12 cellular contexts compared by ENCODE assay signal in the genomic region with DNA sequence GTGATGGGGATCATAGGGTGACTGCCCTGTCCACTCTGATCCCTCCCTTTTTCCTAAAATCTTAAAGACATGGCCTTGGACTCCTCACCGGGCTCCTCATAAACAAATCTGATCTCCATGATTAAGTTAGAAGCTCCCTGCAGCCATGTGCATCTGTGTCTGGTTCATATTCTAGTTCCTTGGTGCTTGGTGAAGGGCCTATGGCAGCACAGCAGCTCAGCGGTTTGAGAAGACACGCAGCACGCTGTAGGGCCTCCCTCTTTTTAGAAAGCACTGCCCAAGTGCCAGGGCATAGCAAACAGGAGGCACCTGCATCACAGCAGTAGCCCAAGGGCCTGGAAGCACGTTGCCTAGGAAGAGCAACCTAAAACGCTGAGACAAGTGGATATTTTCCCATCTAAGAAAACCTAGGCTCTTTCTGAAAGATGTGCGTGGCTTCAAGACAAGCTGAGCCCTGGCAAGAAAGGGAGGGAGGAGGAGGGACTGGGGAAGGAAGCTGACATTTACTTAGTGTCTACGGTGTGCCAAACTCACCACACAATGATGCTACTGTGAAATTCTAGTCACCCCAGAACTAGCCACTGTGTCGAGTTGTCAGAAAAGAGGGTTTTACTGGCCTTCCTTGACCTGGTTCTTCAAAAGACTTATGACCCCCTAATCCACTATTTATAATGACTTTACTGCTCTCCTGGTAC. TPM values are rescaled to one million over a fixed set of nuclear protein-coding genes. Genes with fewer than 3 reads are reported as not detected.
DNase-seq lines count a peak whose midpoint lies in the region; ATAC-seq and TF ChIP-seq lines count a peak whose summit lies in the region.
"Had no signal": no experiment of that assay in that cellular context is flagged by ENCODE, and none has a peak within 500 bp of the region (broad histone marks: within the 10 kb centered on the region; RNA-seq: fewer than 3 reads in every experiment).

No MANE protein-coding gene starts in this region.

- intact Hi-C loops in activated T-helper 2 cell treated with anti-CD3 and anti-CD28 coated beads, Interferon-gamma antibody, Interleukin-2, Interleukin-4, amounts not matched to agents 10 μg/mL and 5 μg/mL and 100 μg/mL, durations not matched to agents 14 hours and 24 hours and 36 hours (cut with micrococcal nuclease) = loop anchor here (5.0 kb wide), 1 partner anchor 44 kb away; no protein-coding TSS in a partner anchor
- intact Hi-C loops in spleen (cut with DNase I; ENCODE audit: low total_unique reads) = no loop called here

- ATAC-seq in HG02798 (IDR thresholded peaks at IDR 0.05; ENCODE audit: poor library complexity, unreplicated experiment) = peak; percentile 41
- ATAC-seq in HG03354 (IDR thresholded peaks at IDR 0.05; ENCODE audit: poor library complexity, severe bottlenecking, unreplicated experiment) = no peak

- no peak overlapping the region for H3K4me3 Mint-ChIP-seq in T-helper 1 cell treated with Interleukin-12 subunit alpha and Interleukin-12 subunit beta and Interleukin-4 antibody, amounts not matched to agents 30 μg/mL and 1 μg/mL, for 36 hours
- H3K4me3 Mint-ChIP-seq in activated T-helper 2 cell treated with anti-CD3 and anti-CD28 coated beads, Interferon-gamma antibody, Interleukin-2, Interleukin-4, amounts not matched to agents 10 μg/mL and 5 μg/mL and 100 μg/mL, durations not matched to agents 14 hours and 24 hours and 36 hours (ENCODE audit: low read depth) = no peak overlapping the region
- H3K4me3 Mint-ChIP-seq in endothelial cell (ENCODE audit: unreplicated experiment) = no peak overlapping the region

- peaks cover 25 to 71% (median 49%) of the 10 kb centered on the region in 6 donors for H3K4me1 ChIP-seq in spleen

- peaks cover 25% of the 10 kb centered on the region for H3K4me1 Mint-ChIP-seq in T-helper 1 cell treated with Interleukin-12 subunit alpha and Interleukin-12 subunit beta and Interleukin-4 antibody, amounts not matched to agents 30 μg/mL and 1 μg/mL, for 36 hours (ENCODE audit: low read depth)
- H3K4me1 Mint-ChIP-seq in activated T-helper 2 cell treated with anti-CD3 and anti-CD28 coated beads, Interferon-gamma antibody, Interleukin-2, Interleukin-4, amounts not matched to agents 10 μg/mL and 5 μg/mL and 100 μg/mL, durations not matched to agents 14 hours and 24 hours and 36 hours (ENCODE audit: low read depth) = peaks cover 28% of the 10 kb centered on the region
- H3K4me1 Mint-ChIP-seq in endothelial cell (ENCODE audit: unreplicated experiment) = peaks cover 5% of the 10 kb centered on the region

- 59 to 64% (median 60%) methylated on average over 7 to 9 of the region's 9 CpGs for WGBS in spleen, 5 donors

- H3K36me3 Mint-ChIP-seq in T-helper 1 cell treated with Interleukin-12 subunit alpha and Interleukin-12 subunit beta and Interleukin-4 antibody, amounts not matched to agents 30 μg/mL and 1 μg/mL, for 36 hours (ENCODE audit: low read depth) = peaks cover 10% of the 10 kb centered on the region
- H3K36me3 Mint-ChIP-seq in activated T-helper 2 cell treated with anti-CD3 and anti-CD28 coated beads, Interferon-gamma antibody, Interleukin-2, Interleukin-4, amounts not matched to agents 10 μg/mL and 5 μg/mL and 100 μg/mL, durations not matched to agents 14 hours and 24 hours and 36 hours (ENCODE audit: low read depth) = peaks cover 13% of the 10 kb centered on the region
- peaks cover 5% of the 10 kb centered on the region for H3K36me3 Mint-ChIP-seq in endothelial cell (ENCODE audit: low read depth, unreplicated experiment)

- peak overlapping the region in 6 of 8 donors; percentile 10 to 57 (median 34) for H3K27ac ChIP-seq in spleen
- H3K27ac ChIP-seq: upper lobe of right lung had no signal

- TF ChIP-seq CTCF in spleen (IDR thresholded peaks at IDR 0.05 in 8 of 11, conservative IDR thresholded peaks at IDR 0.05 in 3 of 11) = no peak
- no peak for TF ChIP-seq CTCF in endothelial cell (IDR thresholded peaks at IDR 0.05; ENCODE audit: unreplicated experiment)

- TF ChIP-seq POLR2A in spleen (IDR thresholded peaks at IDR 0.05) = no peak

- H3K36me3 ChIP-seq in spleen = peaks cover 6 to 62% (median 18%) of the 10 kb centered on the region in 6 donors

- DNase-seq in T-helper 1 cell = no peak
- no peak for DNase-seq in activated T-helper 2 cell treated with anti-CD3 and anti-CD28 coated beads, Interferon-gamma antibody, Interleukin-2, Interleukin-4, amounts not matched to agents 10 μg/mL and 5 μg/mL and 100 μg/mL, durations not matched to agents 14 hours and 24 hours and 36 hours (ENCODE audit: low spot score)
- DNase-seq in spleen = no peak
- DNase-seq in NCI-H2107 (lab: John Stamatoyannopoulos, UW) = no peak
- DNase-seq in endothelial cell (ENCODE audit: low spot score) = no peak
- DNase-seq: ACHN; activated CD4-positive, alpha-beta T cell treated with anti-CD3 and anti-CD28 coated beads, Interleukin-2, amount 50 U/mL, for 4 hours; NCI-H526; upper lobe of right lung had no signal

- peak overlapping the region; percentile 69 for H3K27ac Mint-ChIP-seq in T-helper 1 cell treated with Interleukin-12 subunit alpha and Interleukin-12 subunit beta and Interleukin-4 antibody, amounts not matched to agents 30 μg/mL and 1 μg/mL, for 36 hours
- H3K27ac Mint-ChIP-seq in activated T-helper 2 cell treated with anti-CD3 and anti-CD28 coated beads, Interferon-gamma antibody, Interleukin-2, Interleukin-4, amounts not matched to agents 10 μg/mL and 5 μg/mL and 100 μg/mL, durations not matched to agents 14 hours and 24 hours and 36 hours = peak overlapping the region; percentile 67
- no peak overlapping the region for H3K27ac Mint-ChIP-seq in endothelial cell (ENCODE audit: unreplicated experiment)

- H3K9me3 Mint-ChIP-seq in T-helper 1 cell treated with Interleukin-12 subunit alpha and Interleukin-12 subunit beta and Interleukin-4 antibody, amounts not matched to agents 30 μg/mL and 1 μg/mL, for 36 hours = no peaks in the 10 kb centered on the region
- no peaks in the 10 kb centered on the region for H3K9me3 Mint-ChIP-seq in activated T-helper 2 cell treated with anti-CD3 and anti-CD28 coated beads, Interferon-gamma antibody, Interleukin-2, Interleukin-4, amounts not matched to agents 10 μg/mL and 5 μg/mL and 100 μg/mL, durations not matched to agents 14 hours and 24 hours and 36 hours
- no peaks in the 10 kb centered on the region for H3K9me3 Mint-ChIP-seq in endothelial cell (ENCODE audit: unreplicated experiment)

- H3K27me3 ChIP-seq in spleen (replicated peaks in 1 of 7) = no peaks in the 10 kb centered on the region
- H3K27me3 ChIP-seq: upper lobe of right lung had no signal

- no peaks in the 10 kb centered on the region for H3K9me3 ChIP-seq in spleen
- H3K9me3 ChIP-seq: upper lobe of right lung had no signal

- H3K27me3 Mint-ChIP-seq in T-helper 1 cell treated with Interleukin-12 subunit alpha and Interleukin-12 subunit beta and Interleukin-4 antibody, amounts not matched to agents 30 μg/mL and 1 μg/mL, for 36 hours (ENCODE audit: low read depth) = no peaks in the 10 kb centered on the region
- H3K27me3 Mint-ChIP-seq in activated T-helper 2 cell treated with anti-CD3 and anti-CD28 coated beads, Interferon-gamma antibody, Interleukin-2, Interleukin-4, amounts not matched to agents 10 μg/mL and 5 μg/mL and 100 μg/mL, durations not matched to agents 14 hours and 24 hours and 36 hours (ENCODE audit: low read depth) = no peaks in the 10 kb centered on the region
- H3K27me3 Mint-ChIP-seq in endothelial cell (ENCODE audit: unreplicated experiment) = peaks cover 5% of the 10 kb centered on the region

- H3K4me3 ChIP-seq in spleen = no peak overlapping the region
- H3K4me3 ChIP-seq: upper lobe of right lung had no signal

RNA-seq across cellular contexts. Expression of a gene that starts 14.9 kb away (rescaled TPM):
- 45.5 and 47.7 TPM in 2 replicates for total RNA-seq in activated T-helper 2 cell treated with anti-CD3 and anti-CD28 coated beads, Interferon-gamma antibody, Interleukin-2, Interleukin-4, amounts not matched to agents 10 μg/mL and 5 μg/mL and 100 μg/mL, durations not matched to agents 14 hours and 24 hours and 36 hours
- total RNA-seq in spleen = 10 to 100 TPM; 51.7 to 74.6 (median 57.7) TPM
- polyA plus RNA-seq in spleen = 10 to 100 TPM; 33.2 to 71.5 (median 64.7) TPM
- total RNA-seq in endothelial cell (ENCODE audit: unreplicated experiment) = 25.6 TPM

RNA-seq across cellular contexts. Expression of a gene that starts 15.3 kb away (rescaled TPM):
- 85.0 and 90.6 TPM in 2 replicates for total RNA-seq in activated T-helper 2 cell treated with anti-CD3 and anti-CD28 coated beads, Interferon-gamma antibody, Interleukin-2, Interleukin-4, amounts not matched to agents 10 μg/mL and 5 μg/mL and 100 μg/mL, durations not matched to agents 14 hours and 24 hours and 36 hours
- total RNA-seq in spleen (100 to 1,000 TPM in 5 of 7 donors, 10 to 100 TPM in 2; 84.3 to 129 (median 113) TPM), endothelial cell (ENCODE audit: unreplicated experiment) (56.1 TPM)
- polyA plus RNA-seq in spleen = 10 to 100 TPM; 34.7 to 48.1 (median 38.5) TPM

RNA-seq across cellular contexts. Expression of a gene that starts 31.4 kb away (rescaled TPM):
- 0.16 TPM in 1 of 2 replicates, not detected in the other for total RNA-seq in activated T-helper 2 cell treated with anti-CD3 and anti-CD28 coated beads, Interferon-gamma antibody, Interleukin-2, Interleukin-4, amounts not matched to agents 10 μg/mL and 5 μg/mL and 100 μg/mL, durations not matched to agents 14 hours and 24 hours and 36 hours
- total RNA-seq in spleen (10 to 100 TPM; 17.7 to 73.7 (median 37.0) TPM), endothelial cell (ENCODE audit: unreplicated experiment) (not detected)
- polyA plus RNA-seq in spleen = 100 to 1,000 TPM in 2 of 3 donors, 10 to 100 TPM in 1; 28.9 to 207 (median 127) TPM
- total RNA-seq: upper lobe of right lung had no signal

RNA-seq across cellular contexts. Expression of a gene that starts 32.0 kb away (rescaled TPM):
- 66.3 and 71.6 TPM in 2 replicates for total RNA-seq in activated T-helper 2 cell treated with anti-CD3 and anti-CD28 coated beads, Interferon-gamma antibody, Interleukin-2, Interleukin-4, amounts not matched to agents 10 μg/mL and 5 μg/mL and 100 μg/mL, durations not matched to agents 14 hours and 24 hours and 36 hours
- total RNA-seq in spleen (10 to 100 TPM; 25.6 to 49.9 (median 41.0) TPM), endothelial cell (ENCODE audit: unreplicated experiment) (22.2 TPM)
- 10 to 100 TPM; 16.4 to 29.6 (median 20.5) TPM for polyA plus RNA-seq in spleen

RNA-seq across cellular contexts. Expression of a gene that starts 45.2 kb away (rescaled TPM):
- total RNA-seq in activated T-helper 2 cell treated with anti-CD3 and anti-CD28 coated beads, Interferon-gamma antibody, Interleukin-2, Interleukin-4, amounts not matched to agents 10 μg/mL and 5 μg/mL and 100 μg/mL, durations not matched to agents 14 hours and 24 hours and 36 hours = 0.32 TPM in 1 of 2 replicates, not detected in the other
- total RNA-seq in spleen (100 to 1,000 TPM in 4 of 7 donors, 10 to 100 TPM in 3; 55.3 to 164 (median 106) TPM), endothelial cell (ENCODE audit: unreplicated experiment) (not detected)
- 10 to 100 TPM in 2 of 3 donors, 1 to 10 TPM in 1; 2.4 to 36.8 (median 25.6) TPM for polyA plus RNA-seq in spleen
- total RNA-seq: upper lobe of right lung had no signal

Comparison
In these comparisons a context has a peak if more than half of its experiments do, and no peak if none do; other contexts are left out.
1. RNA of a gene that starts 31.4 kb away (total RNA-seq): 17.7 to 73.7 TPM in spleen; 0.16 TPM in activated T-helper 2 cell treated with anti-CD3 and anti-CD28 coated beads, Interferon-gamma antibody, Interleukin-2, Interleukin-4, amounts not matched to agents 10 μg/mL and 5 μg/mL and 100 μg/mL, durations not matched to agents 14 hours and 24 hours and 36 hours and not detected in endothelial cell (single experiment); every median in the first group is over 10 times any median in the second.